Comparison of ENCODE assay signal across 1 cellular context in the genomic region with DNA sequence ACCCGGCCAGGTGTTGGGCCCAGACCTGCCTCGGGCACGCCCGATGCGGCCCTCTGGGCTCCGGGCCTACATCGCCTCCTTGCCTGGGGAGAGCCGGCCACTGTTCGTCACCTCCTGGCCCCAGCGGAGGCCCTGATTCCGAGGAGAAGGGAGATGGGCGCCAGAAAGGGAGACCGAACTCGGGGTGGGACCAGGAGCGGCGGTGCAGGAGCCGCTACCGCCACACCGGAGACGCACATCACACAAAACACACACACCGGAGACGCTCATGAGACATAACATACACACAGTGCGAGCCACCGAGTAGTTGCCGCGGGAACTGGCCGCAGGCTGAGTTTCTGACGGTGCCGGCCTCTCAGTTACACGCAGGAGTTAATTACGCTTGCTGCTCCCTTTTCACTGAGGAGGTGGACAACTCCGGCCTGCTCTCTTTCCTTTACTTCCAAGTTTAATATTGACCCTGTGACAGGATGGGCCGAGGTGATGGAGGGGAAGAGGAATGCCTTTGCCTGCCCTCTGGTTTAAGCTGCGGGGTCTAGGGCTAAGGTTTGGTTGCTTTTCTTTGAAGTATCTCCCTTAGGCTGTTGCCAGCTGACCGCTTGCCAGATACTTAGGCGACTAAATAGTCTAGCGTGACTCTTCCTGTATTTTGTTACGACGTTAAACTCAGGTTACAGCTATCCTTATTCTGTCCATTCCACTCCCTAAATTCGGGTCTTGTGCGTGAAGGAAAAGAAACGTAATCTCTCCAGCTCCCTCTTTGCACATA.
TF ChIP-seq lines count a peak whose summit lies in the region.

No MANE protein-coding gene starts in this region.

TF ChIP-seq in GM12878, 131 proteins besides CTCF, POLR2A, EP300 and RAD21:
- no peak for TF ChIP-seq FOXK2 (IDR thresholded peaks at IDR 0.05)
- TF ChIP-seq, protein P1, sequence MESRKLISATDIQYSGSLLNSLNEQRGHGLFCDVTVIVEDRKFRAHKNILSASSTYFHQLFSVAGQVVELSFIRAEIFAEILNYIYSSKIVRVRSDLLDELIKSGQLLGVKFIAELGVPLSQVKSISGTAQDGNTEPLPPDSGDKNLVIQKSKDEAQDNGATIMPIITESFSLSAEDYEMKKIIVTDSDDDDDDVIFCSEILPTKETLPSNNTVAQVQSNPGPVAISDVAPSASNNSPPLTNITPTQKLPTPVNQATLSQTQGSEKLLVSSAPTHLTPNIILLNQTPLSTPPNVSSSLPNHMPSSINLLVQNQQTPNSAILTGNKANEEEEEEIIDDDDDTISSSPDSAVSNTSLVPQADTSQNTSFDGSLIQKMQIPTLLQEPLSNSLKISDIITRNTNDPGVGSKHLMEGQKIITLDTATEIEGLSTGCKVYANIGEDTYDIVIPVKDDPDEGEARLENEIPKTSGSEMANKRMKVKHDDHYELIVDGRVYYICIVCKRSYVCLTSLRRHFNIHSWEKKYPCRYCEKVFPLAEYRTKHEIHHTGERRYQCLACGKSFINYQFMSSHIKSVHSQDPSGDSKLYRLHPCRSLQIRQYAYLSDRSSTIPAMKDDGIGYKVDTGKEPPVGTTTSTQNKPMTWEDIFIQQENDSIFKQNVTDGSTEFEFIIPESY (IDR thresholded peaks at IDR 0.05), result no peak
- TF ChIP-seq, protein P2, sequence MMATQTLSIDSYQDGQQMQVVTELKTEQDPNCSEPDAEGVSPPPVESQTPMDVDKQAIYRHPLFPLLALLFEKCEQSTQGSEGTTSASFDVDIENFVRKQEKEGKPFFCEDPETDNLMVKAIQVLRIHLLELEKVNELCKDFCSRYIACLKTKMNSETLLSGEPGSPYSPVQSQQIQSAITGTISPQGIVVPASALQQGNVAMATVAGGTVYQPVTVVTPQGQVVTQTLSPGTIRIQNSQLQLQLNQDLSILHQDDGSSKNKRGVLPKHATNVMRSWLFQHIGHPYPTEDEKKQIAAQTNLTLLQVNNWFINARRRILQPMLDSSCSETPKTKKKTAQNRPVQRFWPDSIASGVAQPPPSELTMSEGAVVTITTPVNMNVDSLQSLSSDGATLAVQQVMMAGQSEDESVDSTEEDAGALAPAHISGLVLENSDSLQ (IDR thresholded peaks at IDR 0.05), result no peak
- TF ChIP-seq TCF3 (IDR thresholded peaks at IDR 0.05; ENCODE audit: borderline replicate concordance, insufficient read depth, low read depth, low read length), result no peak
- TF ChIP-seq, protein P3, sequence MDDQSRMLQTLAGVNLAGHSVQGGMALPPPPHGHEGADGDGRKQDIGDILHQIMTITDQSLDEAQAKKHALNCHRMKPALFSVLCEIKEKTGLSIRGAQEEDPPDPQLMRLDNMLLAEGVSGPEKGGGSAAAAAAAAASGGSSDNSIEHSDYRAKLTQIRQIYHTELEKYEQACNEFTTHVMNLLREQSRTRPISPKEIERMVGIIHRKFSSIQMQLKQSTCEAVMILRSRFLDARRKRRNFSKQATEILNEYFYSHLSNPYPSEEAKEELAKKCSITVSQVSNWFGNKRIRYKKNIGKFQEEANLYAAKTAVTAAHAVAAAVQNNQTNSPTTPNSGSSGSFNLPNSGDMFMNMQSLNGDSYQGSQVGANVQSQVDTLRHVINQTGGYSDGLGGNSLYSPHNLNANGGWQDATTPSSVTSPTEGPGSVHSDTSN (IDR thresholded peaks at IDR 0.05; ENCODE audit: insufficient replicate concordance, low read depth, low read length), result no peak
- TF ChIP-seq WRNIP1 (IDR thresholded peaks at IDR 0.05; ENCODE audit: borderline replicate concordance, low read depth, low read length), result 0 out of 2 replicates have a peak, but pooled peaks have one; percentile 46
- no peak for TF ChIP-seq CHD4 (IDR thresholded peaks at IDR 0.05)
- peak; percentile 70; the same call in 1 of the 2 replicates for TF ChIP-seq LARP7 (IDR thresholded peaks at IDR 0.05)
- peak; percentile 45 for TF ChIP-seq MYC (IDR thresholded peaks at IDR 0.05; ENCODE audit: insufficient read depth, insufficient read length, insufficient replicate concordance, low read length, severe bottlenecking)
- TF ChIP-seq POLR2AphosphoS5 (IDR thresholded peaks at IDR 0.05; ENCODE audit: low read length), result peak; percentile 17
- TF ChIP-seq ZNF274 (IDR thresholded peaks at IDR 0.05; ENCODE audit: insufficient read depth, insufficient read length), result no peak
- no peak for TF ChIP-seq FOXM1 (IDR thresholded peaks at IDR 0.05; ENCODE audit: low read depth, low read length)
- TF ChIP-seq, protein P4, sequence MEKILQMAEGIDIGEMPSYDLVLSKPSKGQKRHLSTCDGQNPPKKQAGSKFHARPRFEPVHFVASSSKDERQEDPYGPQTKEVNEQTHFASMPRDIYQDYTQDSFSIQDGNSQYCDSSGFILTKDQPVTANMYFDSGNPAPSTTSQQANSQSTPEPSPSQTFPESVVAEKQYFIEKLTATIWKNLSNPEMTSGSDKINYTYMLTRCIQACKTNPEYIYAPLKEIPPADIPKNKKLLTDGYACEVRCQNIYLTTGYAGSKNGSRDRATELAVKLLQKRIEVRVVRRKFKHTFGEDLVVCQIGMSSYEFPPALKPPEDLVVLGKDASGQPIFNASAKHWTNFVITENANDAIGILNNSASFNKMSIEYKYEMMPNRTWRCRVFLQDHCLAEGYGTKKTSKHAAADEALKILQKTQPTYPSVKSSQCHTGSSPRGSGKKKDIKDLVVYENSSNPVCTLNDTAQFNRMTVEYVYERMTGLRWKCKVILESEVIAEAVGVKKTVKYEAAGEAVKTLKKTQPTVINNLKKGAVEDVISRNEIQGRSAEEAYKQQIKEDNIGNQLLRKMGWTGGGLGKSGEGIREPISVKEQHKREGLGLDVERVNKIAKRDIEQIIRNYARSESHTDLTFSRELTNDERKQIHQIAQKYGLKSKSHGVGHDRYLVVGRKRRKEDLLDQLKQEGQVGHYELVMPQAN (conservative IDR thresholded peaks at IDR 0.05), result 0 out of 2 replicates have a peak, but pooled peaks have one; percentile 34
- TF ChIP-seq SMAD5 (IDR thresholded peaks at IDR 0.05; ENCODE audit: low read depth), result peak; percentile 21; the same call in 1 of the 2 replicates
- TF ChIP-seq, protein P5, sequence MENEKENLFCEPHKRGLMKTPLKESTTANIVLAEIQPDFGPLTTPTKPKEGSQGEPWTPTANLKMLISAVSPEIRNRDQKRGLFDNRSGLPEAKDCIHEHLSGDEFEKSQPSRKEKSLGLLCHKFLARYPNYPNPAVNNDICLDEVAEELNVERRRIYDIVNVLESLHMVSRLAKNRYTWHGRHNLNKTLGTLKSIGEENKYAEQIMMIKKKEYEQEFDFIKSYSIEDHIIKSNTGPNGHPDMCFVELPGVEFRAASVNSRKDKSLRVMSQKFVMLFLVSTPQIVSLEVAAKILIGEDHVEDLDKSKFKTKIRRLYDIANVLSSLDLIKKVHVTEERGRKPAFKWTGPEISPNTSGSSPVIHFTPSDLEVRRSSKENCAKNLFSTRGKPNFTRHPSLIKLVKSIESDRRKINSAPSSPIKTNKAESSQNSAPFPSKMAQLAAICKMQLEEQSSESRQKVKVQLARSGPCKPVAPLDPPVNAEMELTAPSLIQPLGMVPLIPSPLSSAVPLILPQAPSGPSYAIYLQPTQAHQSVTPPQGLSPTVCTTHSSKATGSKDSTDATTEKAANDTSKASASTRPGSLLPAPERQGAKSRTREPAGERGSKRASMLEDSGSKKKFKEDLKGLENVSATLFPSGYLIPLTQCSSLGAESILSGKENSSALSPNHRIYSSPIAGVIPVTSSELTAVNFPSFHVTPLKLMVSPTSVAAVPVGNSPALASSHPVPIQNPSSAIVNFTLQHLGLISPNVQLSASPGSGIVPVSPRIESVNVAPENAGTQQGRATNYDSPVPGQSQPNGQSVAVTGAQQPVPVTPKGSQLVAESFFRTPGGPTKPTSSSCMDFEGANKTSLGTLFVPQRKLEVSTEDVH (IDR thresholded peaks at IDR 0.05; ENCODE audit: low read depth, partially characterized antibody), result no peak
- TF ChIP-seq TAF1 (IDR thresholded peaks at IDR 0.05; ENCODE audit: borderline replicate concordance, low read depth, low read length), result peak; percentile 5; the same call in 1 of the 2 replicates
TF ChIP-seq in GM12878: peak in this region for 7.
